17 cellular contexts compared by ENCODE assay signal in genomic region chr4:1880332-1880731, GRCh38. TPM values are rescaled to one million over a fixed set of nuclear protein-coding genes. Genes with fewer than 3 reads are reported as not detected.
A peak's percentile ranks its signal among the peaks of the same experiment; 100 is the strongest.
DNase-seq lines count a peak whose midpoint lies in the region; ATAC-seq, FAIRE-seq and TF ChIP-seq lines count a peak whose summit lies in the region.
"Had no signal": no experiment of that assay in that cellular context is flagged by ENCODE, and none has a peak within 500 bp of the region (broad histone marks: within the 10 kb centered on the region; RNA-seq: fewer than 3 reads in every experiment).

No MANE protein-coding gene starts in this region.

- H3K27me3 Mint-ChIP-seq in activated T-cell treated with anti-CD3 and anti-CD28 coated beads, Interleukin-2, amount 50 U/mL, for 72 hours (ENCODE audit: low read depth): no peaks in the 10 kb centered on the region
- no peaks in the 10 kb centered on the region for H3K27me3 Mint-ChIP-seq in activated T-cell treated with anti-CD3 and anti-CD28 coated beads, Interleukin-2, amount 50 U/mL, for 4 hours (ENCODE audit: low read depth)
- no peaks in the 10 kb centered on the region for H3K27me3 Mint-ChIP-seq in CD8-positive, alpha-beta memory T cell

- H3K27ac Mint-ChIP-seq in activated T-cell treated with anti-CD3 and anti-CD28 coated beads, Interleukin-2, amount 50 U/mL, for 72 hours: peak overlapping the region; percentile 6
- peak overlapping the region; percentile 63 for H3K27ac Mint-ChIP-seq in stimulated activated effector memory CD8-positive, alpha-beta T cell treated with anti-CD3 and anti-CD28 coated beads, Interleukin-12 subunit alpha, Interleukin-12 subunit beta, amount 100 ng/mL, for 72 hours
- peak overlapping the region in 2 of 8 donors; percentile 45 to 76 for H3K27ac Mint-ChIP-seq in CD8-positive, alpha-beta memory T cell

- no peak overlapping the region for H2AFZ ChIP-seq in keratinocyte (ENCODE audit: control insufficient read depth, low read length)

- CTCF ChIA-PET in Panc1 (lab: Charles Lee): no interaction called here
- CTCF ChIA-PET in CD8-positive, alpha-beta memory T cell (lab: Charles Lee): no interaction called here

- H3K4me2 ChIP-seq in keratinocyte (ENCODE audit: control insufficient read depth, extremely low read depth, insufficient read depth, low read depth, low read length): no peak overlapping the region

- no peak overlapping the region for H3K27ac ChIP-seq in Panc1 (ENCODE audit: low read length)
- peak overlapping the region; percentile 15 for H3K27ac ChIP-seq in keratinocyte (ENCODE audit: control insufficient read depth, insufficient read depth, low read length)
- H3K27ac ChIP-seq in CD8-positive, alpha-beta memory T cell (ENCODE audit: low read depth, low read length): no peak overlapping the region
- H3K27ac ChIP-seq: SJSA1, vagina had no signal

- H3K9me3 Mint-ChIP-seq in activated T-cell treated with anti-CD3 and anti-CD28 coated beads, Interleukin-2, amount 50 U/mL, for 72 hours: no peaks in the 10 kb centered on the region
- no peaks in the 10 kb centered on the region for H3K9me3 Mint-ChIP-seq in activated T-cell treated with anti-CD3 and anti-CD28 coated beads, Interleukin-2, amount 50 U/mL, for 4 hours
- no peaks in the 10 kb centered on the region for H3K9me3 Mint-ChIP-seq in stimulated activated effector memory CD8-positive, alpha-beta T cell treated with anti-CD3 and anti-CD28 coated beads, Interleukin-12 subunit alpha, Interleukin-12 subunit beta, amount 100 ng/mL, for 72 hours
- H3K9me3 Mint-ChIP-seq in CD8-positive, alpha-beta memory T cell: no peaks in the 10 kb centered on the region

- peaks cover 96% of the 10 kb centered on the region for H3K79me2 ChIP-seq in keratinocyte (ENCODE audit: control insufficient read depth, insufficient read depth, low read length)

- dilution Hi-C loops in keratinocyte (cut with MboI; ENCODE audit: extremely low pct_ligation_motif_present, low sequenced_read_pairs): no loop called here

- H3K4me3 ChIP-seq in Panc1 (ENCODE audit: low read depth in 2 of 2, low read length in 2 of 2): no peak overlapping the region
- no peak overlapping the region for H3K4me3 ChIP-seq in keratinocyte (ENCODE audit: control insufficient read depth in 2 of 3, extremely low read depth in 1 of 3, insufficient read depth in 2 of 3, low read depth in 1 of 3, low read length in 3 of 3)
- no peak overlapping the region for H3K4me3 ChIP-seq in CD8-positive, alpha-beta memory T cell (ENCODE audit: low read length)
- H3K4me3 ChIP-seq: SJSA1, vagina had no signal

- H3K9ac ChIP-seq in keratinocyte (ENCODE audit: control insufficient read depth, extremely low read depth, insufficient read depth, low read length): no peak overlapping the region

- no peak for DNase-seq in activated T-cell treated with anti-CD3 and anti-CD28 coated beads, Interleukin-2, amount 50 U/mL, for 72 hours
- no peak for DNase-seq in activated T-cell treated with anti-CD3 and anti-CD28 coated beads, Interleukin-2, amount 50 U/mL, for 4 hours
- no peak for DNase-seq in Panc1 (ENCODE audit: low read depth, low spot score)
- DNase-seq in keratinocyte (ENCODE audit: low read depth, low spot score): no peak
- DNase-seq in stimulated activated effector memory CD8-positive, alpha-beta T cell treated with anti-CD3 and anti-CD28 coated beads, Interleukin-12 subunit alpha, Interleukin-12 subunit beta, amount 100 ng/mL, for 72 hours (ENCODE audit: low spot score in 2 of 2): no peak
- DNase-seq in CD8-positive, alpha-beta memory T cell: no peak
- no peak for DNase-seq in GM13977 (ENCODE audit: low spot score)
- DNase-seq in activated gamma-delta T cell (lab: John Stamatoyannopoulos, UW): no peak
- DNase-seq: hippocampal formation, mesenchymal stem cell, NCI-H1092 treated with DMSO at 0.1 percent for 48 hours, NCI-H2107, NCI-H526 treated with DMSO at 0.1 percent for 48 hours had no signal

- ATAC-seq in activated T-cell treated with anti-CD3 and anti-CD28 coated beads, Interleukin-2, amount 50 U/mL, for 72 hours (replicated peaks in 1 of 2): no peak
- ATAC-seq in activated T-cell treated with anti-CD3 and anti-CD28 coated beads, Interleukin-2, amount 50 U/mL, for 4 hours: no peak
- ATAC-seq in Panc1: no peak
- no peak for ATAC-seq in stimulated activated effector memory CD8-positive, alpha-beta T cell treated with anti-CD3 and anti-CD28 coated beads, Interleukin-12 subunit alpha, Interleukin-12 subunit beta, amount 100 ng/mL, for 72 hours

- H3K4me1 ChIP-seq in Panc1 (ENCODE audit: control insufficient read depth, insufficient read depth, low read length) (peaks cover 10% of the 10 kb centered on the region), keratinocyte (ENCODE audit: control insufficient read depth, extremely low read depth, insufficient read depth, low read length) (no peaks in the 10 kb centered on the region)
- no peaks in the 10 kb centered on the region for H3K4me1 ChIP-seq in CD8-positive, alpha-beta memory T cell (ENCODE audit: insufficient read depth, low read length)
- H3K4me1 ChIP-seq: SJSA1, vagina had no signal

- peaks cover 69% of the 10 kb centered on the region for H3K4me1 Mint-ChIP-seq in activated T-cell treated with anti-CD3 and anti-CD28 coated beads, Interleukin-2, amount 50 U/mL, for 72 hours (ENCODE audit: low read depth)
- H3K4me1 Mint-ChIP-seq in activated T-cell treated with anti-CD3 and anti-CD28 coated beads, Interleukin-2, amount 50 U/mL, for 4 hours (ENCODE audit: low read depth): peaks cover 30% of the 10 kb centered on the region
- H3K4me1 Mint-ChIP-seq in stimulated activated effector memory CD8-positive, alpha-beta T cell treated with anti-CD3 and anti-CD28 coated beads, Interleukin-12 subunit alpha, Interleukin-12 subunit beta, amount 100 ng/mL, for 72 hours: peaks cover 48% of the 10 kb centered on the region
- peaks cover 33 to 55% (median 51%) of the 10 kb centered on the region in 3 donors for H3K4me1 Mint-ChIP-seq in CD8-positive, alpha-beta memory T cell

- no peak overlapping the region for H3K4me3 Mint-ChIP-seq in activated T-cell treated with anti-CD3 and anti-CD28 coated beads, Interleukin-2, amount 50 U/mL, for 72 hours
- no peak overlapping the region for H3K4me3 Mint-ChIP-seq in activated T-cell treated with anti-CD3 and anti-CD28 coated beads, Interleukin-2, amount 50 U/mL, for 4 hours
- no peak overlapping the region for H3K4me3 Mint-ChIP-seq in stimulated activated effector memory CD8-positive, alpha-beta T cell treated with anti-CD3 and anti-CD28 coated beads, Interleukin-12 subunit alpha, Interleukin-12 subunit beta, amount 100 ng/mL, for 72 hours
- H3K4me3 Mint-ChIP-seq in CD8-positive, alpha-beta memory T cell: no peak overlapping the region

- TF ChIP-seq CTCF in Panc1 (IDR thresholded peaks at IDR 0.05) (no peak), keratinocyte (optimal IDR thresholded peaks at IDR 0.05 in 1 of 3, IDR thresholded peaks at IDR 0.05 in 1 of 3, conservative IDR thresholded peaks at IDR 0.05 in 1 of 3; ENCODE audit: extremely low read depth in 1 of 3, insufficient read depth in 2 of 3, low read length in 3 of 3) (no peak), GM13977 (IDR thresholded peaks at IDR 0.05; ENCODE audit: extremely low read depth, insufficient read depth, missing control alignments) (no peak)

- H3K9me1 ChIP-seq in keratinocyte (ENCODE audit: control insufficient read depth, extremely low read depth, insufficient read depth, low read length): peaks cover 2% of the 10 kb centered on the region

- H3K36me3 ChIP-seq in Panc1 (ENCODE audit: control insufficient read depth, insufficient read depth, low read length) (no peaks in the 10 kb centered on the region), keratinocyte (ENCODE audit: control insufficient read depth in 2 of 2, extremely low read depth in 1 of 2, insufficient read depth in 2 of 2, low read length in 2 of 2) (peaks cover 0 to 9% of the 10 kb centered on the region in 2 experiments)
- no peaks in the 10 kb centered on the region for H3K36me3 ChIP-seq in CD8-positive, alpha-beta memory T cell (ENCODE audit: insufficient read depth, low read length)
- H3K36me3 ChIP-seq: SJSA1, vagina had no signal

- no peak for FAIRE-seq in keratinocyte (lab: Jason Lieb, UNC)
- FAIRE-seq: GM12891, kidney had no signal

- H3K27me3 ChIP-seq in Panc1 (ENCODE audit: control insufficient read depth, insufficient read depth, low read length): no peaks in the 10 kb centered on the region
- H3K27me3 ChIP-seq in keratinocyte (ENCODE audit: control insufficient read depth, extremely low read depth, insufficient read depth, low read length): no peaks in the 10 kb centered on the region
- no peaks in the 10 kb centered on the region for H3K27me3 ChIP-seq in CD8-positive, alpha-beta memory T cell (ENCODE audit: insufficient read depth, low read length, poor library complexity, severe bottlenecking)
- H3K27me3 ChIP-seq: SJSA1, vagina had no signal

- H4K20me1 ChIP-seq in keratinocyte (ENCODE audit: control insufficient read depth, extremely low read depth, insufficient read depth, low read length): peaks cover 7% of the 10 kb centered on the region

- H3K36me3 Mint-ChIP-seq in activated T-cell treated with anti-CD3 and anti-CD28 coated beads, Interleukin-2, amount 50 U/mL, for 72 hours (ENCODE audit: insufficient read depth in 2 of 2): peaks cover 3 to 30% of the 10 kb centered on the region in 2 donors
- H3K36me3 Mint-ChIP-seq in activated T-cell treated with anti-CD3 and anti-CD28 coated beads, Interleukin-2, amount 50 U/mL, for 4 hours (ENCODE audit: insufficient read depth): peaks cover 6% of the 10 kb centered on the region
- H3K36me3 Mint-ChIP-seq in stimulated activated effector memory CD8-positive, alpha-beta T cell treated with anti-CD3 and anti-CD28 coated beads, Interleukin-12 subunit alpha, Interleukin-12 subunit beta, amount 100 ng/mL, for 72 hours: peaks cover 38% of the 10 kb centered on the region
- H3K36me3 Mint-ChIP-seq in CD8-positive, alpha-beta memory T cell: no peaks in the 10 kb centered on the region

- BruUV-seq in Panc1 (replicated peaks; lab: Mats Ljungman, UMichigan): TSS peak; percentile 36

- intact Hi-C loops in Panc1 (cut with micrococcal nuclease; ENCODE audit: unreplicated experiment): no loop called here

- H3K9me3 ChIP-seq in Panc1 (ENCODE audit: control insufficient read depth, insufficient read depth, low read depth, low read length): no peaks in the 10 kb centered on the region
- no peaks in the 10 kb centered on the region for H3K9me3 ChIP-seq in keratinocyte (ENCODE audit: control insufficient read depth, low read depth, low read length)
- no peaks in the 10 kb centered on the region for H3K9me3 ChIP-seq in CD8-positive, alpha-beta memory T cell (ENCODE audit: low read length)
- H3K9me3 ChIP-seq: SJSA1, vagina had no signal

- POLR2A ChIA-PET in Panc1 (lab: Charles Lee): no interaction called here
- POLR2A ChIA-PET in CD8-positive, alpha-beta memory T cell (lab: Charles Lee): no interaction called here

- in situ Hi-C loops in Panc1 (cut with HindIII; ENCODE audit: low pct_unique_long_range_greater_than_20kb, low sequenced_read_pairs) (no loop called here), GM13977 (cut with MboI; ENCODE audit: low pct_unique_long_range_greater_than_20kb, low sequenced_read_pairs, unreplicated experiment) (no loop called here)

RNA-seq across cellular contexts. Expression of gene NSD2, which starts 9.1 kb away (rescaled TPM):
- 100 to 1,000 TPM; 232 to 268 TPM for total RNA-seq in activated T-cell treated with anti-CD3 and anti-CD28 coated beads, Interleukin-2, amount 50 U/mL, for 72 hours
- 10 to 100 TPM; 84.0 to 97.0 (median 91.0) TPM for total RNA-seq in activated T-cell treated with anti-CD3 and anti-CD28 coated beads, Interleukin-2, amount 50 U/mL, for 4 hours
- 116 TPM for total RNA-seq in Panc1 (2021; ENCODE audit: unreplicated experiment)
- polyA plus RNA-seq in Panc1 (2012; ENCODE audit: insufficient read length): 59.7 TPM
- polyA plus RNA-seq in keratinocyte: 4.2 to 25.9 TPM (median 22.6 TPM) in 3 replicates
- 7.7 TPM for polyA plus RNA-seq in keratinocyte (2011; ENCODE audit: low read depth)
- 8.3 and 11.0 TPM in 2 replicates for polyA plus RNA-seq in keratinocyte (2011; cell fraction: cytosol; rRNA removed)
- polyA plus RNA-seq in keratinocyte (2011; cell fraction: nucleus; rRNA removed): 17.0 and 17.9 TPM in 2 replicates
- 6.0 and 27.5 TPM in 2 replicates for polyA plus RNA-seq in keratinocyte (2012; ENCODE audit: low replicate concordance)
- 14.8 to 64.9 TPM (median 37.3 TPM) in 3 replicates for polyA minus RNA-seq in keratinocyte
- 13.6 TPM for polyA minus RNA-seq in keratinocyte (2011; cell fraction: cytosol; rRNA and poly(A)+ RNA removed)
- 10.3 and 16.2 TPM in 2 replicates for polyA minus RNA-seq in keratinocyte (2011; cell fraction: nucleus; rRNA and poly(A)+ RNA removed)
- total RNA-seq in CD8-positive, alpha-beta memory T cell: 100 to 1,000 TPM; 150 to 152 TPM
- 9.0 TPM for polyA plus RNA-seq in CD8-positive, alpha-beta memory T cell

RNA-seq across cellular contexts. Expression of gene LETM1, which starts 24.4 kb away (rescaled TPM):
- total RNA-seq in activated T-cell treated with anti-CD3 and anti-CD28 coated beads, Interleukin-2, amount 50 U/mL, for 72 hours: 10 to 100 TPM; 28.2 to 40.3 TPM
- 100 to 1,000 TPM; 128 to 141 (median 133) TPM for total RNA-seq in activated T-cell treated with anti-CD3 and anti-CD28 coated beads, Interleukin-2, amount 50 U/mL, for 4 hours
- total RNA-seq in Panc1 (2021; ENCODE audit: unreplicated experiment): 67.6 TPM
- polyA plus RNA-seq in Panc1 (2012; ENCODE audit: insufficient read length): 54.8 TPM
- polyA plus RNA-seq in keratinocyte: 23.4 to 37.7 TPM (median 25.6 TPM) in 3 replicates
- 25.1 TPM for polyA plus RNA-seq in keratinocyte (2011; ENCODE audit: low read depth)
- polyA plus RNA-seq in keratinocyte (2011; cell fraction: cytosol; rRNA removed): 17.1 and 24.3 TPM in 2 replicates
- polyA plus RNA-seq in keratinocyte (2011; cell fraction: nucleus; rRNA removed): 88.6 TPM in 2 replicates
- polyA plus RNA-seq in keratinocyte (2012; ENCODE audit: low replicate concordance): 27.2 and 50.9 TPM in 2 replicates
- polyA minus RNA-seq in keratinocyte: 50.8 to 82.7 TPM (median 68.3 TPM) in 3 replicates
- 134 TPM for polyA minus RNA-seq in keratinocyte (2011; cell fraction: cytosol; rRNA and poly(A)+ RNA removed)
- 103 and 113 TPM in 2 replicates for polyA minus RNA-seq in keratinocyte (2011; cell fraction: nucleus; rRNA and poly(A)+ RNA removed)
- total RNA-seq in CD8-positive, alpha-beta memory T cell: 10 to 100 TPM; 85.4 to 87.3 TPM
- polyA plus RNA-seq in CD8-positive, alpha-beta memory T cell: 15.5 TPM
